ENCODE assay signal across 1 cellular context in the genomic region with DNA sequence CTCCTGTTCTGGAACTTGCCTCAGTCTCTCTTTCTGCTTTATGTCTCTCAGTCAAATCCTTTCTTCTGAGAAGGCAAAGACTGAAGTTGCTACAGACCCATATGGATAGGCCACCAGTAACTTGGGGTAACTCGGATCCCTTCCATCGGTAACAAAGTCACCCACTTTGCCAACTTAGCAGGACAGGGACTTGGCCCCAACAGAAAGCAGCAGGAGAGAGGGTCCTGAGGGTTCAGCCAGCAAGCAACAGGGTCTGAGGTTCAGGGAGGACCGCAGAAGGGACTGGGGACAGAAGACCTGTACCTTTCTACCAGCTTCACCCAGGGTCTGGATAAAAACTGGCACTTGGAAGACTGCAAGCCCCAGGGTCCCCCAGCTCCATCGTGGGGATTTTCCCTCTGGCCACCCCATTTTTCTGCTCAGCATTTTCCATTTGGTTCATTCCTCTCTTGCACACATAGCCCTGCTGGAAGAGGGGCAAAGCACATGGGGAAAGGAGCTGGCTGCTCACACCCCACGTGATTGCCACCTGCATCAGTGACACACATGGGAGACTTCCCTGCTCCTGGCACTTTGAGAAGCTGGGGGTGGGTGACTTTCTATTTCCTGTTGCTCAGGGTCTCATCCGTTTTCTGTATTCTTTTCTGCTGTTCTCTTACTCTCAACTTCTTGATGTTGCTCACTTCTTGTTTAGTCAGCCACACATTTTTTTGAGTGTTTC.
A peak's percentile ranks its signal among the peaks of the same experiment; 100 is the strongest.
TF ChIP-seq lines count a peak whose summit lies in the region.

No MANE protein-coding gene starts in this region.

TF ChIP-seq in HepG2, 621 proteins besides CTCF, POLR2A, EP300 and RAD21:
- no peak for TF ChIP-seq ZNF496 (CRISPR knock-in tag; IDR thresholded peaks at IDR 0.05; ENCODE audit: insufficient replicate concordance)
- TF ChIP-seq, protein P1, sequence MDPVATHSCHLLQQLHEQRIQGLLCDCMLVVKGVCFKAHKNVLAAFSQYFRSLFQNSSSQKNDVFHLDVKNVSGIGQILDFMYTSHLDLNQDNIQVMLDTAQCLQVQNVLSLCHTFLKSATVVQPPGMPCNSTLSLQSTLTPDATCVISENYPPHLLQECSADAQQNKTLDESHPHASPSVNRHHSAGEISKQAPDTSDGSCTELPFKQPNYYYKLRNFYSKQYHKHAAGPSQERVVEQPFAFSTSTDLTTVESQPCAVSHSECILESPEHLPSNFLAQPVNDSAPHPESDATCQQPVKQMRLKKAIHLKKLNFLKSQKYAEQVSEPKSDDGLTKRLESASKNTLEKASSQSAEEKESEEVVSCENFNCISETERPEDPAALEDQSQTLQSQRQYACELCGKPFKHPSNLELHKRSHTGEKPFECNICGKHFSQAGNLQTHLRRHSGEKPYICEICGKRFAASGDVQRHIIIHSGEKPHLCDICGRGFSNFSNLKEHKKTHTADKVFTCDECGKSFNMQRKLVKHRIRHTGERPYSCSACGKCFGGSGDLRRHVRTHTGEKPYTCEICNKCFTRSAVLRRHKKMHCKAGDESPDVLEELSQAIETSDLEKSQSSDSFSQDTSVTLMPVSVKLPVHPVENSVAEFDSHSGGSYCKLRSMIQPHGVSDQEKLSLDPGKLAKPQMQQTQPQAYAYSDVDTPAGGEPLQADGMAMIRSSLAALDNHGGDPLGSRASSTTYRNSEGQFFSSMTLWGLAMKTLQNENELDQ (CRISPR knock-in tag; IDR thresholded peaks at IDR 0.05; ENCODE audit: borderline replicate concordance) = no peak
- TF ChIP-seq, protein P2, sequence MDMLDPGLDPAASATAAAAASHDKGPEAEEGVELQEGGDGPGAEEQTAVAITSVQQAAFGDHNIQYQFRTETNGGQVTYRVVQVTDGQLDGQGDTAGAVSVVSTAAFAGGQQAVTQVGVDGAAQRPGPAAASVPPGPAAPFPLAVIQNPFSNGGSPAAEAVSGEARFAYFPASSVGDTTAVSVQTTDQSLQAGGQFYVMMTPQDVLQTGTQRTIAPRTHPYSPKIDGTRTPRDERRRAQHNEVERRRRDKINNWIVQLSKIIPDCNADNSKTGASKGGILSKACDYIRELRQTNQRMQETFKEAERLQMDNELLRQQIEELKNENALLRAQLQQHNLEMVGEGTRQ (IDR thresholded peaks at IDR 0.05; ENCODE audit: low read depth, low read length) = peak; percentile 28; the same call in 1 of the 2 replicates
- TF ChIP-seq, protein P2 (CRISPR knock-in tag; IDR thresholded peaks at IDR 0.05; ENCODE audit: borderline replicate concordance) = no peak
- TF ChIP-seq, protein P3, sequence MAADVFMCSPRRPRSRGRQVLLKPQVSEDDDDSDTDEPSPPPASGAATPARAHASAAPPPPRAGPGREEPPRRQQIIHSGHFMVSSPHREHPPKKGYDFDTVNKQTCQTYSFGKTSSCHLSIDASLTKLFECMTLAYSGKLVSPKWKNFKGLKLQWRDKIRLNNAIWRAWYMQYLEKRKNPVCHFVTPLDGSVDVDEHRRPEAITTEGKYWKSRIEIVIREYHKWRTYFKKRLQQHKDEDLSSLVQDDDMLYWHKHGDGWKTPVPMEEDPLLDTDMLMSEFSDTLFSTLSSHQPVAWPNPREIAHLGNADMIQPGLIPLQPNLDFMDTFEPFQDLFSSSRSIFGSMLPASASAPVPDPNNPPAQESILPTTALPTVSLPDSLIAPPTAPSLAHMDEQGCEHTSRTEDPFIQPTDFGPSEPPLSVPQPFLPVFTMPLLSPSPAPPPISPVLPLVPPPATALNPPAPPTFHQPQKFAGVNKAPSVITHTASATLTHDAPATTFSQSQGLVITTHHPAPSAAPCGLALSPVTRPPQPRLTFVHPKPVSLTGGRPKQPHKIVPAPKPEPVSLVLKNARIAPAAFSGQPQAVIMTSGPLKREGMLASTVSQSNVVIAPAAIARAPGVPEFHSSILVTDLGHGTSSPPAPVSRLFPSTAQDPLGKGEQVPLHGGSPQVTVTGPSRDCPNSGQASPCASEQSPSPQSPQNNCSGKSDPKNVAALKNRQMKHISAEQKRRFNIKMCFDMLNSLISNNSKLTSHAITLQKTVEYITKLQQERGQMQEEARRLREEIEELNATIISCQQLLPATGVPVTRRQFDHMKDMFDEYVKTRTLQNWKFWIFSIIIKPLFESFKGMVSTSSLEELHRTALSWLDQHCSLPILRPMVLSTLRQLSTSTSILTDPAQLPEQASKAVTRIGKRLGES (CRISPR knock-in tag; IDR thresholded peaks at IDR 0.05; ENCODE audit: borderline replicate concordance) = no peak
- TF ChIP-seq ZNF205 (CRISPR knock-in tag; IDR thresholded peaks at IDR 0.05) = no peak
- TF ChIP-seq, protein P4, sequence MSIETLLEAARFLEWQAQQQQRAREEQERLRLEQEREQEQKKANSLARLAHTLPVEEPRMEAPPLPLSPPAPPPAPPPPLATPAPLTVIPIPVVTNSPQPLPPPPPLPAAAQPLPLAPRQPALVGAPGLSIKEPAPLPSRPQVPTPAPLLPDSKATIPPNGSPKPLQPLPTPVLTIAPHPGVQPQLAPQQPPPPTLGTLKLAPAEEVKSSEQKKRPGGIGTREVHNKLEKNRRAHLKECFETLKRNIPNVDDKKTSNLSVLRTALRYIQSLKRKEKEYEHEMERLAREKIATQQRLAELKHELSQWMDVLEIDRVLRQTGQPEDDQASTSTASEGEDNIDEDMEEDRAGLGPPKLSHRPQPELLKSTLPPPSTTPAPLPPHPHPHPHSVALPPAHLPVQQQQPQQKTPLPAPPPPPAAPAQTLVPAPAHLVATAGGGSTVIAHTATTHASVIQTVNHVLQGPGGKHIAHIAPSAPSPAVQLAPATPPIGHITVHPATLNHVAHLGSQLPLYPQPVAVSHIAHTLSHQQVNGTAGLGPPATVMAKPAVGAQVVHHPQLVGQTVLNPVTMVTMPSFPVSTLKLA (IDR thresholded peaks at IDR 0.05) = peak; percentile 90
TF ChIP-seq in HepG2: peak in this region for 2.
